ENCODE assay signal across 1 cellular context in the genomic region with DNA sequence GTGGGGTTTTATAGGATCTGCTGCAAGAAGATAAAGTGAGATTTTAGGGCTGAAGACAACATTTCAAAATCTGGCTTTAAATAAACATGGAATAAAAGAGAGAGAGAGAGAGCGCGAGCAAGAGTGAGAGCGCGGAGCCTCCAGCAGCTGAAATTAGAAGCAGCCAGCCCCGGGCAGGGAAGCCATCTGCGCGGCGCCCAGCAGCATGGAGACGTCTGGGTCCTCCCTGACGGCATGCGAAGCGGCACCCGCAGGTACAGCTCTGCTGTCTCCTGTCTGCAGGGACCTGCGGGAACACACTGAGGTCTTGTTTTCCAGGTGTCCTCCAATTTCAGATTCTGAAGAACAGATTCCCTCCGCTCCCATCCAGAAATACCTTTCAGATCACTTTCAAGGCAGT.
TF ChIP-seq lines count a peak whose summit lies in the region.

No MANE protein-coding gene starts in this region.

TF ChIP-seq in SK-N-SH treated with all-trans-retinoic acid at 6 μM for 48 hours, 23 proteins besides CTCF, POLR2A, EP300 and RAD21 (continued from another document):
- TF ChIP-seq, protein P1, sequence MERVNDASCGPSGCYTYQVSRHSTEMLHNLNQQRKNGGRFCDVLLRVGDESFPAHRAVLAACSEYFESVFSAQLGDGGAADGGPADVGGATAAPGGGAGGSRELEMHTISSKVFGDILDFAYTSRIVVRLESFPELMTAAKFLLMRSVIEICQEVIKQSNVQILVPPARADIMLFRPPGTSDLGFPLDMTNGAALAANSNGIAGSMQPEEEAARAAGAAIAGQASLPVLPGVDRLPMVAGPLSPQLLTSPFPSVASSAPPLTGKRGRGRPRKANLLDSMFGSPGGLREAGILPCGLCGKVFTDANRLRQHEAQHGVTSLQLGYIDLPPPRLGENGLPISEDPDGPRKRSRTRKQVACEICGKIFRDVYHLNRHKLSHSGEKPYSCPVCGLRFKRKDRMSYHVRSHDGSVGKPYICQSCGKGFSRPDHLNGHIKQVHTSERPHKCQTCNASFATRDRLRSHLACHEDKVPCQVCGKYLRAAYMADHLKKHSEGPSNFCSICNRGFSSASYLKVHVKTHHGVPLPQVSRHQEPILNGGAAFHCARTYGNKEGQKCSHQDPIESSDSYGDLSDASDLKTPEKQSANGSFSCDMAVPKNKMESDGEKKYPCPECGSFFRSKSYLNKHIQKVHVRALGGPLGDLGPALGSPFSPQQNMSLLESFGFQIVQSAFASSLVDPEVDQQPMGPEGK (CRISPR knock-in tag; IDR thresholded peaks at IDR 0.05; ENCODE audit: borderline replicate concordance): no peak
- TF ChIP-seq BACH2 (CRISPR knock-in tag; IDR thresholded peaks at IDR 0.05; ENCODE audit: borderline replicate concordance): no peak
- TF ChIP-seq ZNF565 (CRISPR knock-in tag; conservative IDR thresholded peaks at IDR 0.05; ENCODE audit: low read depth): no peak
- TF ChIP-seq GLIS3 (CRISPR knock-in tag; IDR thresholded peaks at IDR 0.05): no peak
- no peak for TF ChIP-seq ISL1 (CRISPR knock-in tag; IDR thresholded peaks at IDR 0.05)
- no peak for TF ChIP-seq SNAI2 (CRISPR knock-in tag; IDR thresholded peaks at IDR 0.05)
- TF ChIP-seq, protein P2, sequence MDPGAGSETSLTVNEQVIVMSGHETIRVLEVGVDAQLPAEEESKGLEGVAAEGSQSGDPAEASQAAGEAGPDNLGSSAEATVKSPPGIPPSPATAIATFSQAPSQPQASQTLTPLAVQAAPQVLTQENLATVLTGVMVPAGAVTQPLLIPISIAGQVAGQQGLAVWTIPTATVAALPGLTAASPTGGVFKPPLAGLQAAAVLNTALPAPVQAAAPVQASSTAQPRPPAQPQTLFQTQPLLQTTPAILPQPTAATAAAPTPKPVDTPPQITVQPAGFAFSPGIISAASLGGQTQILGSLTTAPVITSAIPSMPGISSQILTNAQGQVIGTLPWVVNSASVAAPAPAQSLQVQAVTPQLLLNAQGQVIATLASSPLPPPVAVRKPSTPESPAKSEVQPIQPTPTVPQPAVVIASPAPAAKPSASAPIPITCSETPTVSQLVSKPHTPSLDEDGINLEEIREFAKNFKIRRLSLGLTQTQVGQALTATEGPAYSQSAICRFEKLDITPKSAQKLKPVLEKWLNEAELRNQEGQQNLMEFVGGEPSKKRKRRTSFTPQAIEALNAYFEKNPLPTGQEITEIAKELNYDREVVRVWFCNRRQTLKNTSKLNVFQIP (CRISPR knock-in tag; IDR thresholded peaks at IDR 0.05; ENCODE audit: borderline replicate concordance, low read depth): no peak
- no peak for TF ChIP-seq TCF4 (CRISPR knock-in tag; IDR thresholded peaks at IDR 0.05; ENCODE audit: borderline replicate concordance)
- no peak for TF ChIP-seq ESRRG (CRISPR knock-in tag; IDR thresholded peaks at IDR 0.05)
